31 cellular contexts compared by ENCODE assay signal in the genomic region with DNA sequence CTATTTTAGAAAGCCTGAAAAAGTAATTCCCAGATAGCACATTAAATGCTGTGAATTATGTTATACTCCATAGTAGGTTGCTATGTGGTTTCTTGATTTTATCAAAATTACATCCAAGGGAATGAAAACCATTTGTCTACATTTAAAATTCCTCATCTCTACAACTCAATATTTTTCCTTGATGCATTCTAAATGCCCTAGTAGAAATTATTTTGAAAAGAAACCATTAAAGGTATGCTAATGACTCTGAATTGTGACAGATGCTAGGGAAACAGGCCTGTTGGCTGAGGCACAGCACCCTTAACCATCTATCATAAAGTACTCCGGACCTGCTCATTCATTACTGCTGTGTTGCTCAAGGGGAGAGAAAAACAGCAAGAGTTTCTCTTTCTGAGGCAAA.
A peak's percentile ranks its signal among the peaks of the same experiment; 100 is the strongest.
DNase-seq lines count a peak whose midpoint lies in the region; ATAC-seq and TF ChIP-seq lines count a peak whose summit lies in the region.
"Had no signal": no experiment of that assay in that cellular context is flagged by ENCODE, and none has a peak within 500 bp of the region (broad histone marks: within the 10 kb centered on the region; RNA-seq: fewer than 3 reads in every experiment).

No MANE protein-coding gene starts in this region.

- H3K4me2 ChIP-seq in SK-N-SH = no peak overlapping the region
- H3K4me2 ChIP-seq: A549; BLaER1; BLaER1 treated with 17β-estradiol and CSF1 and Interleukin-3, amounts not matched to agents 10 nM and 100 nM had no signal

- WGBS in SK-N-SH (ENCODE audit: low lambda C conversion rate) = 70% methylated on average over 1 of the region's 1 CpG

- POLR2A ChIA-PET in SK-N-SH (lab: Yijun Ruan, JAX) = no interaction called here

- no peak for TF ChIP-seq CTCF in SK-N-SH (IDR thresholded peaks at IDR 0.05)

- TF ChIP-seq RAD21 in SK-N-SH (IDR thresholded peaks at IDR 0.05; ENCODE audit: low read length) = no peak

- H3K36me3 ChIP-seq in SK-N-SH (replicated peaks in 1 of 2; ENCODE audit: control insufficient read depth in 1 of 2, insufficient read depth in 2 of 2, low read length in 1 of 2) = peaks cover 15 to 22% of the 10 kb centered on the region in 2 experiments

- DNase-seq in SK-N-SH (no peak), G401 (ENCODE audit: low spot score) (peak; percentile 32), cerebellar cortex (ENCODE audit: low spot score) (peak; percentile 26), NCI-H1436 (lab: John Stamatoyannopoulos, UW) (no peak)
- DNase-seq in effector CD4-positive, alpha-beta T cell = no peak
- DNase-seq: 8988T; ACHN; AML-193; BE2C; C1 segment of cervical spinal cord; Caco-2; Calu3; CD4-positive, alpha-beta memory T cell; CD4-positive, alpha-beta T cell; CD4-positive, CD25-positive, alpha-beta regulatory T cell; CD8-positive, alpha-beta memory T cell; CD8-positive, alpha-beta T cell; COR-L47; DMS 273 treated with DMSO at 0.1 percent for 48 hours; DMS153; DMS53; DMS79; DMS79 treated with DMSO at 0.1 percent for 48 hours; DND-41; EL had no signal

- ATAC-seq in SK-N-SH treated with all-trans-retinoic acid at 6 μM for 48 hours = peak; percentile 68
- ATAC-seq: A549; CD8-positive, alpha-beta T cell had no signal

- H4K20me1 ChIP-seq in SK-N-SH (ENCODE audit: insufficient read depth) = no peaks in the 10 kb centered on the region
- H4K20me1 ChIP-seq: BLaER1 had no signal

- no peaks in the 10 kb centered on the region for H3K9me2 ChIP-seq in SK-N-SH

- H3K79me2 ChIP-seq in SK-N-SH (ENCODE audit: insufficient read depth) = no peaks in the 10 kb centered on the region

- CTCF ChIA-PET in SK-N-SH (lab: Yijun Ruan, JAX) = no interaction called here

- H3F3A ChIP-seq in SK-N-SH (replicated peaks; ENCODE audit: insufficient read depth) = no peaks in the 10 kb centered on the region

- peaks cover 0 to 17% of the 10 kb centered on the region in 2 experiments; a peak in 2 of 4 replicates for H3K4me1 ChIP-seq in SK-N-SH (ENCODE audit: control insufficient read depth in 1 of 2, insufficient read depth in 2 of 2, low read depth in 1 of 2, low read length in 1 of 2)
- H3K4me1 ChIP-seq: A549; BLaER1; BLaER1 treated with 17β-estradiol and CSF1 and Interleukin-3, amounts not matched to agents 10 nM and 100 nM; Caco-2 had no signal

- no peak for TF ChIP-seq EP300 in SK-N-SH (IDR thresholded peaks at IDR 0.05; ENCODE audit: borderline replicate concordance in 1 of 2, low read depth in 1 of 2, low read length in 1 of 2)

- in situ Hi-C loops in G401 (cut with HindIII; ENCODE audit: low sequenced_read_pairs) = no loop called here

- H2AFZ ChIP-seq in SK-N-SH (ENCODE audit: low read depth) = no peak overlapping the region

- H3K4me3 ChIP-seq in SK-N-SH (ENCODE audit: low read depth in 2 of 2, low read length in 1 of 2) = no peak overlapping the region
- H3K4me3 ChIP-seq: A549; BLaER1; BLaER1 treated with 17β-estradiol and CSF1 and Interleukin-3, amounts not matched to agents 10 nM and 100 nM had no signal

- H3K27me3 ChIP-seq in SK-N-SH (ENCODE audit: insufficient read depth) = no peaks in the 10 kb centered on the region
- H3K27me3 ChIP-seq: BE2C; BLaER1; BLaER1 treated with 17β-estradiol and CSF1 and Interleukin-3, amounts not matched to agents 10 nM and 100 nM had no signal

- H3K9ac ChIP-seq in SK-N-SH = no peak overlapping the region
- H3K9ac ChIP-seq: BLaER1; BLaER1 treated with 17β-estradiol and CSF1 and Interleukin-3, amounts not matched to agents 10 nM and 100 nM had no signal

- no peaks in the 10 kb centered on the region for H3K9me3 ChIP-seq in SK-N-SH
- H3K9me3 ChIP-seq: A549; BE2C; BLaER1; BLaER1 treated with 17β-estradiol and CSF1 and Interleukin-3, amounts not matched to agents 10 nM and 100 nM; Caco-2 had no signal

- no peak overlapping the region for H3K27ac ChIP-seq in SK-N-SH (ENCODE audit: low read depth in 2 of 2, low read length in 1 of 2)
- H3K27ac ChIP-seq: 22Rv1; A549; BLaER1; BLaER1 treated with 17β-estradiol and CSF1 and Interleukin-3, amounts not matched to agents 10 nM and 100 nM; C4-2B had no signal

TF ChIP-seq in SK-N-SH treated with all-trans-retinoic acid at 6 μM for 48 hours, 23 proteins besides CTCF, POLR2A, EP300 and RAD21 (continues in another document):
- TF ChIP-seq TCF4 (CRISPR knock-in tag; IDR thresholded peaks at IDR 0.05; ENCODE audit: borderline replicate concordance) (peak; percentile 55; the same call in 1 of the 2 replicates), ISL1 (CRISPR knock-in tag; IDR thresholded peaks at IDR 0.05) (peak; percentile 96), OSR1 (CRISPR knock-in tag; IDR thresholded peaks at IDR 0.05) (no peak)
- TF ChIP-seq, protein P1, sequence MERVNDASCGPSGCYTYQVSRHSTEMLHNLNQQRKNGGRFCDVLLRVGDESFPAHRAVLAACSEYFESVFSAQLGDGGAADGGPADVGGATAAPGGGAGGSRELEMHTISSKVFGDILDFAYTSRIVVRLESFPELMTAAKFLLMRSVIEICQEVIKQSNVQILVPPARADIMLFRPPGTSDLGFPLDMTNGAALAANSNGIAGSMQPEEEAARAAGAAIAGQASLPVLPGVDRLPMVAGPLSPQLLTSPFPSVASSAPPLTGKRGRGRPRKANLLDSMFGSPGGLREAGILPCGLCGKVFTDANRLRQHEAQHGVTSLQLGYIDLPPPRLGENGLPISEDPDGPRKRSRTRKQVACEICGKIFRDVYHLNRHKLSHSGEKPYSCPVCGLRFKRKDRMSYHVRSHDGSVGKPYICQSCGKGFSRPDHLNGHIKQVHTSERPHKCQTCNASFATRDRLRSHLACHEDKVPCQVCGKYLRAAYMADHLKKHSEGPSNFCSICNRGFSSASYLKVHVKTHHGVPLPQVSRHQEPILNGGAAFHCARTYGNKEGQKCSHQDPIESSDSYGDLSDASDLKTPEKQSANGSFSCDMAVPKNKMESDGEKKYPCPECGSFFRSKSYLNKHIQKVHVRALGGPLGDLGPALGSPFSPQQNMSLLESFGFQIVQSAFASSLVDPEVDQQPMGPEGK (CRISPR knock-in tag; IDR thresholded peaks at IDR 0.05; ENCODE audit: borderline replicate concordance) = peak; percentile 26; the same call in 1 of the 2 replicates

TF ChIP-seq in SK-N-SH, 30 proteins besides CTCF, POLR2A, EP300 and RAD21:
- TF ChIP-seq FOXM1 (IDR thresholded peaks at IDR 0.05; ENCODE audit: low read depth) (no peak), ELF1 (IDR thresholded peaks at IDR 0.05) (no peak), CHD2 (IDR thresholded peaks at IDR 0.05; ENCODE audit: low read length, partially characterized antibody) (no peak), RXRA (IDR thresholded peaks at IDR 0.05; ENCODE audit: borderline replicate concordance, low read depth) (no peak)
- TF ChIP-seq, protein P2, sequence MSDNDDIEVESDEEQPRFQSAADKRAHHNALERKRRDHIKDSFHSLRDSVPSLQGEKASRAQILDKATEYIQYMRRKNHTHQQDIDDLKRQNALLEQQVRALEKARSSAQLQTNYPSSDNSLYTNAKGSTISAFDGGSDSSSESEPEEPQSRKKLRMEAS (IDR thresholded peaks at IDR 0.05; ENCODE audit: low read depth) = no peak
- TF ChIP-seq, protein P3, sequence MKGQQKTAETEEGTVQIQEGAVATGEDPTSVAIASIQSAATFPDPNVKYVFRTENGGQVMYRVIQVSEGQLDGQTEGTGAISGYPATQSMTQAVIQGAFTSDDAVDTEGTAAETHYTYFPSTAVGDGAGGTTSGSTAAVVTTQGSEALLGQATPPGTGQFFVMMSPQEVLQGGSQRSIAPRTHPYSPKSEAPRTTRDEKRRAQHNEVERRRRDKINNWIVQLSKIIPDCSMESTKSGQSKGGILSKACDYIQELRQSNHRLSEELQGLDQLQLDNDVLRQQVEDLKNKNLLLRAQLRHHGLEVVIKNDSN (IDR thresholded peaks at IDR 0.05; ENCODE audit: borderline replicate concordance, low read depth) = no peak
- TF ChIP-seq, protein P4, sequence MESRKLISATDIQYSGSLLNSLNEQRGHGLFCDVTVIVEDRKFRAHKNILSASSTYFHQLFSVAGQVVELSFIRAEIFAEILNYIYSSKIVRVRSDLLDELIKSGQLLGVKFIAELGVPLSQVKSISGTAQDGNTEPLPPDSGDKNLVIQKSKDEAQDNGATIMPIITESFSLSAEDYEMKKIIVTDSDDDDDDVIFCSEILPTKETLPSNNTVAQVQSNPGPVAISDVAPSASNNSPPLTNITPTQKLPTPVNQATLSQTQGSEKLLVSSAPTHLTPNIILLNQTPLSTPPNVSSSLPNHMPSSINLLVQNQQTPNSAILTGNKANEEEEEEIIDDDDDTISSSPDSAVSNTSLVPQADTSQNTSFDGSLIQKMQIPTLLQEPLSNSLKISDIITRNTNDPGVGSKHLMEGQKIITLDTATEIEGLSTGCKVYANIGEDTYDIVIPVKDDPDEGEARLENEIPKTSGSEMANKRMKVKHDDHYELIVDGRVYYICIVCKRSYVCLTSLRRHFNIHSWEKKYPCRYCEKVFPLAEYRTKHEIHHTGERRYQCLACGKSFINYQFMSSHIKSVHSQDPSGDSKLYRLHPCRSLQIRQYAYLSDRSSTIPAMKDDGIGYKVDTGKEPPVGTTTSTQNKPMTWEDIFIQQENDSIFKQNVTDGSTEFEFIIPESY (IDR thresholded peaks at IDR 0.05; ENCODE audit: borderline replicate concordance, low read depth) = no peak

Comparison
In these comparisons a context has a peak if more than half of its experiments do, and no peak if none do; other contexts are left out.
1. DNase-seq: peak in G401 (single experiment) and cerebellar cortex (single experiment); none in SK-N-SH (single experiment), NCI-H1436 (single experiment) and effector CD4-positive, alpha-beta T cell (single experiment).